Comparison of ENCODE assay signal across 19 cellular contexts in the genomic region with DNA sequence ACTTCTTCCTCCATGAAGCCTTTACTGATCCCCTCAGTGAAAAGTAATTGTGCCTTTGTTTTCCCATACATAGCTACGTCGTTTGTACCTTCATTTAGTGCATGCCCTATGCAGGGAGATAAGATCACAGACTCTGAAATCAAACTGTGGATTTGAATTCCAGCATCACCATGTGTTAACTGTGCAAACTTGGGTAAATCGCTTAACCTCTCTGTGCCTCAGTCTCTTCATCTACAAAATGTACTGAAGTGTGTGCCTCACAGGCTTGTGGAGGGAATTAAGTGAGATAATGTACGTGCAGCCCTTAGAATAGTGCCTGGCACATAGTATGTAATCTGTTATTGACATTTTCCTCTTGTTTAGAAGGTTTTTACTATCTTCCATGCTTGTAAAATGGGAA. TPM values are rescaled to one million over a fixed set of nuclear protein-coding genes. Genes with fewer than 3 reads are reported as not detected.
A peak's percentile ranks its signal among the peaks of the same experiment; 100 is the strongest.
DNase-seq lines count a peak whose midpoint lies in the region; ATAC-seq, FAIRE-seq and TF ChIP-seq lines count a peak whose summit lies in the region.
"Had no signal": no experiment of that assay in that cellular context is flagged by ENCODE, and none has a peak within 500 bp of the region (broad histone marks: within the 10 kb centered on the region; RNA-seq: fewer than 3 reads in every experiment).

No MANE protein-coding gene starts in this region.

- DNase-seq in D721Med (ENCODE audit: insufficient read length, low spot score) = no peak
- DNase-seq in GM23338 (ENCODE audit: low spot score) = no peak
- no peak for DNase-seq in K562 (ENCODE audit: extremely low read depth in 1 of 4, low spot score in 3 of 4)
- DNase-seq in right lobe of liver = no peak
- DNase-seq in posterior vena cava (ENCODE audit: low spot score) = no peak
- DNase-seq in HEK293T (ENCODE audit: extremely low spot score) = no peak
- DNase-seq in activated effector memory CD4-positive, alpha-beta T cell treated with Interleukin-2 at 50 U/mL for 16 hours = no peak
- DNase-seq: BE2C; CD4-positive, alpha-beta memory T cell; DMS153; DMS79 treated with DMSO at 0.1 percent for 48 hours; EL; GOT3 had no signal

- peak overlapping the region; percentile 52; the same call in 1 of the 2 replicates for H3K27ac Mint-ChIP-seq in GM23338
- H3K27ac Mint-ChIP-seq: IgD-negative memory B cell had no signal

- H3K4me3 ChIP-seq in GM23338 = 0 out of 2 replicates have a peak overlapping the region, but pooled peaks have one; percentile 18
- no peak overlapping the region for H3K4me3 ChIP-seq in K562
- H3K4me3 ChIP-seq in right lobe of liver = no peak overlapping the region
- H3K4me3 ChIP-seq: A549, HAP-1 had no signal

- peaks cover 8% of the 10 kb centered on the region; the same call in 1 of the 2 replicates for H3F3A ChIP-seq in GM23338 (replicated peaks; ENCODE audit: low read depth)

- TF ChIP-seq POLR2A in K562 (conservative IDR thresholded peaks at IDR 0.05) (no peak), right lobe of liver (IDR thresholded peaks at IDR 0.05) (no peak)

- H3K9me2 ChIP-seq in GM23338 (ENCODE audit: insufficient read depth) = no peaks in the 10 kb centered on the region

- peaks cover 37% of the 10 kb centered on the region for H3K4me1 ChIP-seq in GM23338 (ENCODE audit: insufficient read depth)
- peaks cover 7 to 38% of the 10 kb centered on the region in 2 experiments; a peak in 4 of 5 replicates for H3K4me1 ChIP-seq in K562 (replicated peaks in 1 of 2; ENCODE audit: control insufficient read depth in 2 of 2, insufficient read depth in 2 of 2, low read length in 2 of 2)
- H3K4me1 ChIP-seq in right lobe of liver = peaks cover 0 to 60% (median 21%) of the 10 kb centered on the region in 4 donors
- H3K4me1 ChIP-seq: BE2C had no signal

- H3K4me2 ChIP-seq in GM23338 (peak overlapping the region; percentile 14), K562 (ENCODE audit: insufficient read depth, low read length) (peak overlapping the region; percentile 53)
- H3K4me2 ChIP-seq: A549 had no signal

- H3K27me3 Mint-ChIP-seq in GM23338 (ENCODE audit: insufficient read depth, low read depth, poor library complexity) = peaks cover 4% of the 10 kb centered on the region
- H3K27me3 Mint-ChIP-seq: CD4-positive, alpha-beta memory T cell; IgD-negative memory B cell had no signal

- H3K9me3 ChIP-seq in K562 (replicated peaks; ENCODE audit: control insufficient read depth, insufficient read depth, low read depth, low read length) (no peaks in the 10 kb centered on the region), right lobe of liver (no peaks in the 10 kb centered on the region)
- H3K9me3 ChIP-seq: A549, BE2C, HAP-1 had no signal

- TF ChIP-seq RAD21 in K562 (CRISPR knock-in tag; conservative IDR thresholded peaks at IDR 0.05 in 1 of 2, IDR thresholded peaks at IDR 0.05 in 1 of 2) = no peak

- H4K20me1 ChIP-seq in GM23338 (replicated peaks; ENCODE audit: insufficient read depth) (no peaks in the 10 kb centered on the region), K562 (replicated peaks; ENCODE audit: control insufficient read depth, insufficient read depth, low read length) (no peaks in the 10 kb centered on the region)

- POLR2A ChIA-PET in K562 (lab: Yijun Ruan, JAX) (no interaction called here), HEK293T (lab: Yijun Ruan, JAX) (no interaction called here)

- no peak overlapping the region for H3K4me3 Mint-ChIP-seq in GM23338

- CTCF ChIA-PET in K562 (lab: Yijun Ruan, JAX; ENCODE audit: low intra/inter-chr PET ratio) (no interaction called here), HEK293T (lab: Yijun Ruan, JAX) (no interaction called here)

- no peaks in the 10 kb centered on the region for H3K9me3 Mint-ChIP-seq in GM23338
- H3K9me3 Mint-ChIP-seq: CD4-positive, alpha-beta memory T cell; IgD-negative memory B cell had no signal

- no TSS peak for BruUV-seq in K562 (replicated peaks; lab: Mats Ljungman, UMichigan)

- TF ChIP-seq EP300 in K562 (IDR thresholded peaks at IDR 0.05; ENCODE audit: low read length) = no peak

- H3K36me3 ChIP-seq in GM23338 (ENCODE audit: insufficient read depth) (peaks cover 3% of the 10 kb centered on the region; the same call in 1 of the 2 replicates), K562 (ENCODE audit: control insufficient read depth, insufficient read depth, low read length) (peaks cover 49% of the 10 kb centered on the region), right lobe of liver (no peaks in the 10 kb centered on the region)
- H3K36me3 ChIP-seq: BE2C, HAP-1 had no signal

- no peaks in the 10 kb centered on the region for H3K9me1 ChIP-seq in K562 (ENCODE audit: control insufficient read depth, insufficient read depth, low read length)

- 15% methylated on average over 4 of the region's 4 CpGs for WGBS in K562 (ENCODE audit: insufficient coverage, low coverage, missing lambda C conversion rate)
- WGBS in right lobe of liver (ENCODE audit: insufficient coverage, low coverage, low lambda C conversion rate, missing lambda C conversion rate) = 75% methylated on average over 4 of the region's 4 CpGs

- peaks cover 40% of the 10 kb centered on the region for H3K36me3 Mint-ChIP-seq in GM23338 (ENCODE audit: low read depth)

- intact Hi-C loops in K562 (cut with micrococcal nuclease) (no loop called here), right lobe of liver (cut with DNase I) (no loop called here), posterior vena cava (cut with DNase I) (no loop called here)

- ATAC-seq in GM23338 (no peak), K562 (no peak), right lobe of liver (no peak)
- ATAC-seq: A549 had no signal

- peak; percentile 16 for FAIRE-seq in D721Med (lab: Jason Lieb, UNC)
- no peak for FAIRE-seq in K562 (lab: Jason Lieb, UNC)
- FAIRE-seq: A549, G401.6, GM12891 had no signal

- H2AFZ ChIP-seq in GM23338 (no peak overlapping the region), K562 (ENCODE audit: low read depth, low read length) (no peak overlapping the region)

- H3K27me3 ChIP-seq in GM23338 (ENCODE audit: insufficient read depth) = no peaks in the 10 kb centered on the region
- H3K27me3 ChIP-seq in K562 (ENCODE audit: control insufficient read depth in 2 of 2, insufficient read depth in 2 of 2, low read length in 2 of 2) = no peaks in the 10 kb centered on the region
- no peaks in the 10 kb centered on the region for H3K27me3 ChIP-seq in right lobe of liver
- H3K27me3 ChIP-seq: BE2C had no signal

- in situ Hi-C loops in K562 (cut with MboI) = no loop called here

- H3K4me1 Mint-ChIP-seq in GM23338 = peaks cover 42% of the 10 kb centered on the region

- no peak for TF ChIP-seq CTCF in D721Med (IDR thresholded peaks at IDR 0.05; ENCODE audit: insufficient read depth, missing control alignments)
- TF ChIP-seq CTCF in GM23338 (conservative IDR thresholded peaks at IDR 0.05; ENCODE audit: low read depth in 2 of 2) = no peak
- TF ChIP-seq CTCF in K562 (IDR thresholded peaks at IDR 0.05 in 2 of 3, conservative IDR thresholded peaks at IDR 0.05 in 1 of 3; ENCODE audit: insufficient read depth in 2 of 3, low read depth in 1 of 3, low read length in 3 of 3) = no peak
- no peak for TF ChIP-seq CTCF in right lobe of liver (IDR thresholded peaks at IDR 0.05)

- H3K79me2 ChIP-seq in GM23338 (replicated peaks; ENCODE audit: insufficient read depth) (peaks cover 66% of the 10 kb centered on the region), K562 (ENCODE audit: control insufficient read depth, insufficient read depth, low read length) (peaks cover 85% of the 10 kb centered on the region)

- peak overlapping the region in 1 of 2 experiments; percentile 41; a peak in 1 of 4 replicates for H3K9ac ChIP-seq in K562 (ENCODE audit: insufficient read depth in 1 of 2, low read depth in 2 of 2, low read length in 2 of 2)

- no peak overlapping the region for H3K27ac ChIP-seq in GM23338 (ENCODE audit: low read depth)
- peak overlapping the region; percentile 41; the same call in 2 of the 3 replicates for H3K27ac ChIP-seq in K562 (ENCODE audit: extremely low read depth, low read depth, low read length)
- peak overlapping the region in 2 of 3 donors; percentile 74 to 92 for H3K27ac ChIP-seq in right lobe of liver
- H3K27ac ChIP-seq: A549, C4-2B had no signal

TF ChIP-seq in GM23338, 12 proteins besides CTCF, POLR2A, EP300 and RAD21 (continues in another document):
- no peak for TF ChIP-seq NANOG (IDR thresholded peaks at IDR 0.05; ENCODE audit: borderline replicate concordance)
- TF ChIP-seq EZH2phosphoT487 (IDR thresholded peaks at IDR 0.05; ENCODE audit: unreplicated experiment) = no peak
- no peak for TF ChIP-seq ZNF331 (CRISPR knock-in tag; IDR thresholded peaks at IDR 0.05; ENCODE audit: low read depth)

TF ChIP-seq in K562, 482 proteins besides CTCF, POLR2A, EP300 and RAD21 (continues in another document):
- TF ChIP-seq RBM25 (IDR thresholded peaks at IDR 0.05; ENCODE audit: low read depth, low read length, severe bottlenecking) = peak; percentile 86
- peak; percentile 34 to 57; a peak in 3 of 4 replicates for TF ChIP-seq KDM1A (IDR thresholded peaks at IDR 0.05)

TF ChIP-seq in HEK293T, 16 proteins besides CTCF, POLR2A, EP300 and RAD21 (continues in another document):
- no peak for TF ChIP-seq BHLHE40 (IDR thresholded peaks at IDR 0.05; ENCODE audit: borderline replicate concordance)
- no peak for TF ChIP-seq ZNF384 (IDR thresholded peaks at IDR 0.05)
- TF ChIP-seq TARDBP (IDR thresholded peaks at IDR 0.05) = no peak
- no peak for TF ChIP-seq LEF1 (IDR thresholded peaks at IDR 0.05; ENCODE audit: borderline replicate concordance)
- no peak for TF ChIP-seq HDGF (IDR thresholded peaks at IDR 0.05; ENCODE audit: borderline replicate concordance)

RNA-seq across cellular contexts. Expression of a gene that starts 4.1 kb away (rescaled TPM):
- 61.2 and 62.9 TPM in 2 replicates for total RNA-seq in GM23338 (2014; rRNA removed; shearing (Covaris generic))
- polyA plus RNA-seq in GM23338 (2016; fragmentation: Nextera tagmentation; extraction: Ambion mirVana) (115 and 118 TPM in 2 replicates), K562 (2011; rRNA removed) (56.3 and 84.6 TPM in 2 replicates), K562 (2014; fragmentation: Illumina TruSeq; extraction: Trizol) (58.4 and 64.8 TPM in 2 replicates), K562 (2014; fragmentation: Nextera tagmentation; extraction: Ambion mirVana) (10 to 100 TPM; 29.7 to 32.0 TPM), K562 (2014; rRNA removed) (92.2 and 108 TPM in 2 replicates)
- 13.8 and 49.6 TPM in 2 replicates for total RNA-seq in K562 (2011; cell fraction: chromatin; rRNA removed; ENCODE audit: low replicate concordance)
- 9.2 and 10.9 TPM in 2 replicates for total RNA-seq in K562 (2011; cell fraction: nucleolus; rRNA removed)
- total RNA-seq in K562 (2011; cell fraction: nucleoplasm; rRNA removed) = 19.1 and 21.8 TPM in 2 replicates
- total RNA-seq in K562 (2014; rRNA removed) (65.3 and 66.4 TPM in 2 replicates), K562 (2014; rRNA removed; fragmentation: Illumina TruSeq; extraction: Trizol) (74.5 and 82.5 TPM in 2 replicates), K562 (2015; rRNA removed; fragmentation: Illumina TruSeq; extraction: Trizol) (48.3 and 49.4 TPM in 2 replicates), K562 (2021) (73.3 and 74.1 TPM in 2 replicates), right lobe of liver (10 to 100 TPM; 20.8 to 44.1 (median 27.6) TPM), posterior vena cava (10 to 100 TPM; 28.8 to 42.1 TPM)
- 13.5 and 17.5 TPM in 2 replicates for polyA plus RNA-seq in K562 (2011; cell fraction: cytosol; rRNA removed)
- polyA plus RNA-seq in K562 (2011; cell fraction: nucleus; rRNA removed) = 11.9 and 16.0 TPM in 2 replicates
- 51.0 and 59.8 TPM in 2 replicates for polyA plus RNA-seq in K562 (2012)
- polyA minus RNA-seq in K562 (2011; rRNA and poly(A)+ RNA removed) = 39.0 and 55.8 TPM in 2 replicates
- 17.4 and 24.0 TPM in 2 replicates for polyA minus RNA-seq in K562 (2011; cell fraction: cytosol; rRNA and poly(A)+ RNA removed)
- 12.3 and 20.1 TPM in 2 replicates for polyA minus RNA-seq in K562 (2011; cell fraction: nucleus; rRNA and poly(A)+ RNA removed)
